In the genomic region with DNA sequence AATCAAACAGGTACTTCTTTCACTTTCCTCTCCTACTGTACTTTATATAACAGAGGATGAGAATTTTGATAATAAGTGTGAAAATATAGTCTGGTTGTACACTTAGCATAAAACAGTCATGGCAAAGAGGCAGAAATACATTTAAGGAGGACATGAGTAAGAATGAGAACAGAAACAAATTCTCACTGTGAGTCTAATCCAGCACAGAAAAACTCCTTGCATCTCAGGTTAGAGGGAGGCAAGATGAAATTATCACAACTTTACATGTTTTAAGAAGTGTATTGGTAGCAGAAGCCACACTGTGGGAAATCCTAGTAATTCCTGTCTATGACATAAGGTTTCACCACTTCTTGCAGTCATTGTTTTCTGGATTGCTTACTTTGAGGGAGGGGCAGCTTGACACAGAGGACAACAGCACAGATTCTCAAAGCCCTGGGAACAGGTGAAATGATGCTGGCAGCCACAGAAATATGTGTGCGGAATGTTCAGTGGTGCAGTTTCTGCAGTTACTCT, we compare ENCODE assay signal across 30 cellular contexts.
"Had no signal": no experiment of that assay in that cellular context is flagged by ENCODE, and none has a peak within 500 bp of the region (broad histone marks: within the 10 kb centered on the region; RNA-seq: fewer than 3 reads in every experiment).

No MANE protein-coding gene starts in this region.

- H3K9me3 ChIP-seq: MG63 had no signal

- H3K36me3 ChIP-seq: MG63 had no signal

- H3K4me2 ChIP-seq: PC-9 had no signal

- H2AFZ ChIP-seq: PC-9 had no signal

- H3K27ac ChIP-seq: PC-9, RWPE1, VCaP had no signal

- H3K4me3 ChIP-seq: MG63, PC-9 had no signal

- DNase-seq: activated B cell treated with CpG ODN at 0.5 μM for 24 hours; activated CD4-positive, alpha-beta memory T cell treated with anti-CD3 and anti-CD28 coated beads for 36 hours; activated CD4-positive, alpha-beta T cell treated with anti-CD3 and anti-CD28 coated beads for 4 hours; activated CD4-positive, alpha-beta T cell treated with anti-CD3 and anti-CD28 coated beads, Interleukin-2, amount 50 U/mL, for 1 hour; activated CD4-positive, CD25-positive, alpha-beta regulatory T cell treated with anti-CD3 and anti-CD28 coated beads, Interleukin-2, amount 50 U/mL, for 72 hours; activated CD8-positive, alpha-beta memory T cell treated with anti-CD3 and anti-CD28 coated beads, Interleukin-2, amount 50 U/mL, for 48 hours; activated effector memory CD4-positive, alpha-beta T cell treated with Interleukin-2 at 50 U/mL for 16 hours; activated naive CD4-positive, alpha-beta T cell treated with anti-CD3 and anti-CD28 coated beads, Interleukin-2, amount 10 ng/mL, durations not matched to agents 7 days and 5 days; activated naive CD8-positive, alpha-beta T cell treated with anti-CD3 and anti-CD28 coated beads, Interleukin-2, amount 50 U/mL, for 24 hours; activated T-cell treated with anti-CD3 and anti-CD28 coated beads, Interleukin-2, amount 50 U/mL, for 48 hours; anterior cingulate cortex; caudate nucleus; cerebellar nuclear complex; Kasumi-1; MG63; NCI-H1048; NCI-H1105 treated with DMSO at 0.1 percent for 48 hours; NCI-H1436; NCI-H1694; NCI-H1930; NCI-H510A treated with DMSO at 0.1 percent for 48 hours; NCI-H69; NK-92 treated with Interleukin-12 subunit alpha and Interleukin-12 subunit beta, amount 100 ng/mL, for 24 hours; PC-9; SW 1271; T-helper 1 cell; T-helper 9 cell had no signal

- H3K27me3 ChIP-seq: MG63 had no signal

- ATAC-seq: activated naive CD8-positive, alpha-beta T cell treated with anti-CD3 and anti-CD28 coated beads, Interleukin-2, amount 50 U/mL, for 24 hours; Right ventricle myocardium inferior had no signal
